In the genomic region with DNA sequence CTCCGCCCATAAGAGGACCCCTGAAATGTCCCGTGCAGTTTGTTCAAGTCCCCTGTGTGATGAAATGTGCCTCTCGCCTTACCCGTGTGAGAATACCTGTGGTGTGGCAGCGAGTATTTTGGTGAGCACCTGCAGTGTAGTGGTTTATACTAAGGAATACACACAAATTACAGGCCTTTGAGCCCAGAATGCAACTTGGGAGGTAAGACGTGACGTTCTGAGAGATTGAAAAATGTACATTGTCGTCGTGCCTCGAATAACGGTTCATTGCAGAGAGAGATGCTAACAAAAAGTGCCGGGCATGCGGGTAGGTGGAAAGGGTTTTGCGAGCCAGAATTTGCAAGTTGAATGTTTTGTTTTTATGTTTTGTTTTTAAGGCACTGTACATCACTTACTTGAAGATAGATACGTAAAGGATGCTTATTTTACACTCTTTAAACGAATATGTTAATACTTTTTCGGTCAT, we compare ENCODE assay signal across 8 cellular contexts. TPM values are rescaled to one million over a fixed set of nuclear protein-coding genes. Genes with fewer than 3 reads are reported as not detected.
DNase-seq lines count a peak whose midpoint lies in the region; ATAC-seq, FAIRE-seq and TF ChIP-seq lines count a peak whose summit lies in the region.

No MANE protein-coding gene starts in this region.

- H3K4me1 ChIP-seq in HUES48 (ENCODE audit: control insufficient read depth, insufficient read depth, low read length) (peaks cover 15% of the 10 kb centered on the region), K562 (replicated peaks in 1 of 2; ENCODE audit: control insufficient read depth in 2 of 2, insufficient read depth in 2 of 2, low read length in 2 of 2) (peaks cover 5 to 16% of the 10 kb centered on the region in 2 experiments; a peak in 3 of 5 replicates), mucosa of descending colon (ENCODE audit: low read depth) (no peaks in the 10 kb centered on the region)

- ATAC-seq in GM19328 (IDR thresholded peaks at IDR 0.05; ENCODE audit: unreplicated experiment) (peak; percentile 14), K562 (no peak; the same call in 1 of the 3 replicates), mucosa of descending colon (peak; percentile 39), HG02623 (IDR thresholded peaks at IDR 0.05; ENCODE audit: unreplicated experiment) (no peak)

- under 1% methylated on average over 17 of the region's 17 CpGs for WGBS in K562 (ENCODE audit: insufficient coverage, low coverage, missing lambda C conversion rate)

- no peaks in the 10 kb centered on the region for H3K9me1 ChIP-seq in K562 (ENCODE audit: control insufficient read depth, insufficient read depth, low read length)

- no peak for FAIRE-seq in K562 (lab: Jason Lieb, UNC)

- H3K79me2 ChIP-seq in K562 (ENCODE audit: control insufficient read depth, insufficient read depth, low read length): peaks cover 42% of the 10 kb centered on the region

- POLR2A ChIA-PET in K562 (lab: Yijun Ruan, JAX): interaction anchor here (0.7 to 1.5 kb wide), 5 partner anchors 8 to 488 kb away, joined by 3 to 8 read pairs (median 4); no protein-coding TSS in a partner anchor

- H3K27me3 ChIP-seq in HUES48 (ENCODE audit: control insufficient read depth, insufficient read depth, low read length) (peaks cover 6% of the 10 kb centered on the region; the same call in 1 of the 2 replicates), K562 (ENCODE audit: control insufficient read depth in 2 of 2, insufficient read depth in 2 of 2, low read length in 2 of 2) (no peaks in the 10 kb centered on the region)

- TF ChIP-seq EP300 in K562 (IDR thresholded peaks at IDR 0.05; ENCODE audit: low read length): no peak

- intact Hi-C loops in K562 (cut with micrococcal nuclease): loop anchor here (5.0 to 10.0 kb wide), 2 partner anchors 38 to 141 kb away; no protein-coding TSS in a partner anchor
- intact Hi-C loops in mucosa of descending colon (cut with DNase I, micrococcal nuclease): no loop called here

- peak; percentile 4 for DNase-seq in AG08395 (ENCODE audit: low spot score)
- peak in 1 of 4 experiments; percentile 15 for DNase-seq in K562 (ENCODE audit: extremely low read depth in 1 of 4, low spot score in 3 of 4)
- DNase-seq in mucosa of descending colon: no peak
- DNase-seq in H4 (ENCODE audit: low spot score): no peak
- DNase-seq in NCI-H524 treated with DMSO at 0.1 percent for 48 hours (lab: John Stamatoyannopoulos, UW): no peak

- no peaks in the 10 kb centered on the region for H4K20me1 ChIP-seq in K562 (replicated peaks; ENCODE audit: control insufficient read depth, insufficient read depth, low read length)

- peak overlapping the region; percentile 94 for H3K27ac ChIP-seq in HUES48 (ENCODE audit: low read depth, low read length)
- peak overlapping the region; percentile 86 for H3K27ac ChIP-seq in K562 (ENCODE audit: extremely low read depth, low read depth, low read length)

- in situ Hi-C loops in K562 (cut with MboI): no loop called here

- TF ChIP-seq RAD21 in K562 (CRISPR knock-in tag; conservative IDR thresholded peaks at IDR 0.05 in 1 of 2, IDR thresholded peaks at IDR 0.05 in 1 of 2): no peak

- CTCF ChIA-PET in K562 (lab: Yijun Ruan, JAX; ENCODE audit: low intra/inter-chr PET ratio): no interaction called here

- TF ChIP-seq POLR2A in K562 (conservative IDR thresholded peaks at IDR 0.05): no peak

- peak overlapping the region; percentile 88 for H3K9ac ChIP-seq in HUES48 (ENCODE audit: low read depth, low read length)
- H3K9ac ChIP-seq in K562 (ENCODE audit: insufficient read depth in 1 of 2, low read depth in 2 of 2, low read length in 2 of 2): peak overlapping the region; percentile 89 to 96

- H3K4me3 ChIP-seq in HUES48 (ENCODE audit: low read depth, low read length): peak overlapping the region; percentile 77
- H3K4me3 ChIP-seq in K562: peak overlapping the region; percentile 79
- peak overlapping the region; percentile 54 for H3K4me3 ChIP-seq in mucosa of descending colon

- no peak for TF ChIP-seq CTCF in K562 (IDR thresholded peaks at IDR 0.05 in 2 of 3, conservative IDR thresholded peaks at IDR 0.05 in 1 of 3; ENCODE audit: insufficient read depth in 2 of 3, low read depth in 1 of 3, low read length in 3 of 3)
- TF ChIP-seq CTCF in mucosa of descending colon (IDR thresholded peaks at IDR 0.05): no peak

- H3K9me3 ChIP-seq in HUES48 (ENCODE audit: control insufficient read depth, insufficient read depth, low read length): no peaks in the 10 kb centered on the region
- H3K9me3 ChIP-seq in K562 (replicated peaks; ENCODE audit: control insufficient read depth, insufficient read depth, low read depth, low read length): no peaks in the 10 kb centered on the region
- H3K9me3 ChIP-seq in mucosa of descending colon: no peaks in the 10 kb centered on the region

- H3K36me3 ChIP-seq in HUES48 (ENCODE audit: control insufficient read depth, insufficient read depth, low read length) (peaks cover 28% of the 10 kb centered on the region), K562 (ENCODE audit: control insufficient read depth, insufficient read depth, low read length) (peaks cover 26% of the 10 kb centered on the region), mucosa of descending colon (ENCODE audit: low read depth) (no peaks in the 10 kb centered on the region)

- H3K4me2 ChIP-seq in K562 (ENCODE audit: insufficient read depth, low read length): peak overlapping the region; percentile 99

- BruUV-seq in K562 (replicated peaks; lab: Mats Ljungman, UMichigan): no TSS peak

- peak overlapping the region; percentile 96 for H2AFZ ChIP-seq in K562 (ENCODE audit: low read depth, low read length)

TF ChIP-seq in K562, 482 proteins besides CTCF, POLR2A, EP300 and RAD21 (continues in another document):
- TF ChIP-seq, protein P1, sequence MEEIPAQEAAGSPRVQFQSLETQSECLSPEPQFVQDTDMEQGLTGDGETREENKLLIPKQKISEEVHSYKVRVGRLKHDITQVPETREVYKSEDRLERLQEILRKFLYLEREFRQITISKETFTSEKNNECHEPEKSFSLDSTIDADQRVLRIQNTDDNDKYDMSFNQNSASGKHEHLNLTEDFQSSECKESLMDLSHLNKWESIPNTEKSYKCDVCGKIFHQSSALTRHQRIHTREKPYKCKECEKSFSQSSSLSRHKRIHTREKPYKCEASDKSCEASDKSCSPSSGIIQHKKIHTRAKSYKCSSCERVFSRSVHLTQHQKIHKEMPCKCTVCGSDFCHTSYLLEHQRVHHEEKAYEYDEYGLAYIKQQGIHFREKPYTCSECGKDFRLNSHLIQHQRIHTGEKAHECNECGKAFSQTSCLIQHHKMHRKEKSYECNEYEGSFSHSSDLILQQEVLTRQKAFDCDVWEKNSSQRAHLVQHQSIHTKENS (CRISPR knock-in tag; IDR thresholded peaks at IDR 0.05): no peak
- peak; percentile 62; the same call in 1 of the 2 replicates for TF ChIP-seq ESRRB (CRISPR knock-in tag; IDR thresholded peaks at IDR 0.05; ENCODE audit: borderline replicate concordance)
- 0 out of 4 replicates have a peak, but pooled peaks of 1 of the 2 experiments have one; percentile 68 for TF ChIP-seq FOXA3 (CRISPR knock-in tag; conservative IDR thresholded peaks at IDR 0.05 in 1 of 2, IDR thresholded peaks at IDR 0.05 in 1 of 2)
- peak; percentile 60; the same call in 1 of the 2 replicates for TF ChIP-seq ETV5 (CRISPR knock-in tag; IDR thresholded peaks at IDR 0.05; ENCODE audit: low read depth)
- TF ChIP-seq, protein P2, sequence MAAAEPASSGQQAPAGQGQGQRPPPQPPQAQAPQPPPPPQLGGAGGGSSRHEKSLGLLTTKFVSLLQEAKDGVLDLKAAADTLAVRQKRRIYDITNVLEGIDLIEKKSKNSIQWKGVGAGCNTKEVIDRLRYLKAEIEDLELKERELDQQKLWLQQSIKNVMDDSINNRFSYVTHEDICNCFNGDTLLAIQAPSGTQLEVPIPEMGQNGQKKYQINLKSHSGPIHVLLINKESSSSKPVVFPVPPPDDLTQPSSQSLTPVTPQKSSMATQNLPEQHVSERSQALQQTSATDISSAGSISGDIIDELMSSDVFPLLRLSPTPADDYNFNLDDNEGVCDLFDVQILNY (CRISPR knock-in tag; IDR thresholded peaks at IDR 0.05): no peak
- TF ChIP-seq, protein P3, sequence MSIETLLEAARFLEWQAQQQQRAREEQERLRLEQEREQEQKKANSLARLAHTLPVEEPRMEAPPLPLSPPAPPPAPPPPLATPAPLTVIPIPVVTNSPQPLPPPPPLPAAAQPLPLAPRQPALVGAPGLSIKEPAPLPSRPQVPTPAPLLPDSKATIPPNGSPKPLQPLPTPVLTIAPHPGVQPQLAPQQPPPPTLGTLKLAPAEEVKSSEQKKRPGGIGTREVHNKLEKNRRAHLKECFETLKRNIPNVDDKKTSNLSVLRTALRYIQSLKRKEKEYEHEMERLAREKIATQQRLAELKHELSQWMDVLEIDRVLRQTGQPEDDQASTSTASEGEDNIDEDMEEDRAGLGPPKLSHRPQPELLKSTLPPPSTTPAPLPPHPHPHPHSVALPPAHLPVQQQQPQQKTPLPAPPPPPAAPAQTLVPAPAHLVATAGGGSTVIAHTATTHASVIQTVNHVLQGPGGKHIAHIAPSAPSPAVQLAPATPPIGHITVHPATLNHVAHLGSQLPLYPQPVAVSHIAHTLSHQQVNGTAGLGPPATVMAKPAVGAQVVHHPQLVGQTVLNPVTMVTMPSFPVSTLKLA (conservative IDR thresholded peaks at IDR 0.05): peak; percentile 22 to 36; a peak in 2 of 4 replicates
- TF ChIP-seq ZNF551 (CRISPR knock-in tag; IDR thresholded peaks at IDR 0.05): no peak
- TF ChIP-seq SMARCE1 (IDR thresholded peaks at IDR 0.05): no peak

RNA-seq across cellular contexts. Expression of a gene that starts 0.9 kb away (rescaled TPM):
- total RNA-seq in K562 (2011; cell fraction: chromatin; rRNA removed; ENCODE audit: low replicate concordance): 27.9 and 67.2 TPM in 2 replicates
- 10.7 and 16.6 TPM in 2 replicates for total RNA-seq in K562 (2011; cell fraction: nucleolus; rRNA removed)
- total RNA-seq in K562 (2011; cell fraction: nucleoplasm; rRNA removed): 29.2 and 30.0 TPM in 2 replicates
- total RNA-seq in K562 (2014; rRNA removed) (34.7 and 34.8 TPM in 2 replicates), K562 (2014; rRNA removed; fragmentation: Illumina TruSeq; extraction: Trizol) (63.1 and 71.3 TPM in 2 replicates), K562 (2015; rRNA removed; fragmentation: Illumina TruSeq; extraction: Trizol) (49.6 and 51.5 TPM in 2 replicates), K562 (2021) (48.9 and 52.4 TPM in 2 replicates), mucosa of descending colon (10 to 100 TPM; 18.5 to 21.4 (median 20.1) TPM)
- polyA plus RNA-seq in K562 (2011; rRNA removed) (31.0 and 54.5 TPM in 2 replicates), K562 (2014; fragmentation: Illumina TruSeq; extraction: Trizol) (42.2 and 51.2 TPM in 2 replicates), K562 (2014; fragmentation: Nextera tagmentation; extraction: Ambion mirVana) (10 to 100 TPM; 28.4 to 45.6 TPM), K562 (2014; rRNA removed) (30.7 and 38.0 TPM in 2 replicates)
- 8.7 and 13.6 TPM in 2 replicates for polyA plus RNA-seq in K562 (2011; cell fraction: cytosol; rRNA removed)
- polyA plus RNA-seq in K562 (2011; cell fraction: nucleus; rRNA removed): 13.1 and 14.4 TPM in 2 replicates
- 33.5 and 36.3 TPM in 2 replicates for polyA plus RNA-seq in K562 (2012)
- polyA minus RNA-seq in K562 (2011; rRNA and poly(A)+ RNA removed): 50.4 and 62.6 TPM in 2 replicates
- polyA minus RNA-seq in K562 (2011; cell fraction: cytosol; rRNA and poly(A)+ RNA removed): 18.8 and 22.4 TPM in 2 replicates
- polyA minus RNA-seq in K562 (2011; cell fraction: nucleus; rRNA and poly(A)+ RNA removed): 17.2 and 27.7 TPM in 2 replicates
- total RNA-seq in H4 (2014; rRNA removed; shearing (Covaris generic)): 38.6 and 59.9 TPM in 2 replicates

Comparison
In these comparisons a context has a peak if more than half of its experiments do, and no peak if none do; other contexts are left out.
1. ATAC-seq: peak in GM19328 (single experiment) and mucosa of descending colon (single experiment); none in K562 (single experiment) and HG02623 (single experiment).
2. Peak in every context shown above with its lines, with median percentiles within 50 percentile points of each other: H3K4me3 ChIP-seq.